14 cellular contexts compared by ENCODE assay signal in the genomic region with DNA sequence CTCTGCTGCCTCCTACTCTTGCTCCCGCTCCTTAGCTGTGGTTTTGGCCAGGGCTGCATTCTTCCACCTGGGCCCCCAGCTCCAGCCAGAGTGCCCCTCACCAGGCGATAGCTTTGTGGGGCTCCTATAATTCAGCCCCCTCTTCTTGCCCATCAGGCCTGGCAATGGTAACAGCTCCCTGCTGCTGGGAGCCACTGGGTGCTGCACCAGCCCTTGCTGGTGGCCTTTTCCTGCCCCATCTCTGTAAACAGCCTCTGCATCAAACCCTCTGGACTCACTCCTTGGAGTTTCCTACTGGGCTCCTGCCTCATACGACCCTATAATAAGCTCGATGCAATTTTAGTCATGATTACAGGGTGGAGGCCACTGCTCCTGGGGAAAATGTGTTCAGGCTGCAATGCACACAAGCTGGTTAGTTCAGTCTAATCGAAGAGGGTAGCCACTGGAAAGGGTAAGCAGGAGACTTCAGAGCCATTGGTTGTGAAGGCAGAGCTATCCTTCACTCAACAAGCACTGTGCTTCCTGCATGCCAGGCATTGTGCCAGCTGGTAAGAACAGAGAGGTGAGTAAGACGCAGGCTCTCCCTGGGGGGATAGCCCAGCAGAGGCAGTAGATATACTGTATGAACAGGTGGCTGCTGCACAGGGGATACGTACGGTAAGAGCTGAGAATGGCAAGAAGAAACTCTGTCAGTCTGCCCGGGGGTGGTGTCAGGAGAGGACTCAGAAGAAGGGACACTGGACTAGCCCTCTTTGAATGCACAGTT. TPM values are rescaled to one million over a fixed set of nuclear protein-coding genes. Genes with fewer than 3 reads are reported as not detected.
A peak's percentile ranks its signal among the peaks of the same experiment; 100 is the strongest.
DNase-seq lines count a peak whose midpoint lies in the region; ATAC-seq and TF ChIP-seq lines count a peak whose summit lies in the region.
"Had no signal": no experiment of that assay in that cellular context is flagged by ENCODE, and none has a peak within 500 bp of the region (broad histone marks: within the 10 kb centered on the region; RNA-seq: fewer than 3 reads in every experiment).

No MANE protein-coding gene starts in this region.

- H3K27me3 ChIP-seq in A673 (replicated peaks; ENCODE audit: insufficient read depth, low read depth, low read length, poor library complexity) (no peaks in the 10 kb centered on the region), body of pancreas (no peaks in the 10 kb centered on the region), left lung (peaks cover 0 to 1% of the 10 kb centered on the region in 2 donors), WERI-Rb-1 (ENCODE audit: insufficient read depth, low read depth, severe bottlenecking) (no peaks in the 10 kb centered on the region)

- 63 to 74% methylated on average over 9 of the region's 9 CpGs for WGBS in body of pancreas, 2 donors

- H3K9me3 ChIP-seq in A673 (ENCODE audit: low read depth, low read length, poor library complexity, severe bottlenecking) (no peaks in the 10 kb centered on the region), body of pancreas (no peaks in the 10 kb centered on the region), left lung (no peaks in the 10 kb centered on the region), WERI-Rb-1 (ENCODE audit: severe bottlenecking) (no peaks in the 10 kb centered on the region)

- H3K4me1 ChIP-seq in A673 (ENCODE audit: insufficient read depth, low read length, poor library complexity, severe bottlenecking) = peaks cover 25% of the 10 kb centered on the region
- H3K4me1 ChIP-seq in body of pancreas = peaks cover 54% of the 10 kb centered on the region
- peaks cover 0 to 13% of the 10 kb centered on the region in 2 donors for H3K4me1 ChIP-seq in left lung

- DNase-seq in A673 (ENCODE audit: low spot score) (peak; percentile 29), M059J (ENCODE audit: low read depth) (peak; percentile 56), body of pancreas (peak; percentile 64 to 82 (median 70)), left lung (no peak), WERI-Rb-1 (no peak), hippocampal formation (lab: John Stamatoyannopoulos, UW) (no peak), GM19240 (ENCODE audit: insufficient read length, low spot score) (no peak)
- no peak for DNase-seq in activated T-cell treated with anti-CD3 and anti-CD28 coated beads, Interleukin-2, amount 50 U/mL, for 48 hours
- DNase-seq: AML-193, foreskin melanocyte, midbrain, NCI-H446 treated with DMSO at 0.1 percent for 48 hours, T-helper 1 cell had no signal

- H3K36me3 ChIP-seq in A673 (ENCODE audit: insufficient read depth, low read length, poor library complexity, severe bottlenecking) (no peaks in the 10 kb centered on the region), body of pancreas (replicated peaks in 1 of 2; ENCODE audit: insufficient read depth in 1 of 2, low read depth in 2 of 2) (no peaks in the 10 kb centered on the region), left lung (no peaks in the 10 kb centered on the region), WERI-Rb-1 (no peaks in the 10 kb centered on the region)

- CTCF ChIA-PET in A673 (lab: Charles Lee) = no interaction called here

- no peak for ATAC-seq in body of pancreas
- ATAC-seq in left lung = peak; percentile 88

- TF ChIP-seq CTCF in A673 (conservative IDR thresholded peaks at IDR 0.05; ENCODE audit: low read depth, low read length) = no peak
- no peak for TF ChIP-seq CTCF in body of pancreas (IDR thresholded peaks at IDR 0.05)
- TF ChIP-seq CTCF in left lung (IDR thresholded peaks at IDR 0.05) = no peak
- no peak for TF ChIP-seq CTCF in WERI-Rb-1 (IDR thresholded peaks at IDR 0.05; ENCODE audit: low read depth, low read length)

- TF ChIP-seq POLR2A in body of pancreas (IDR thresholded peaks at IDR 0.05) = no peak

- BruUV-seq in A673 (replicated peaks; lab: Mats Ljungman, UMichigan) = no TSS peak

- H3K4me3 ChIP-seq in A673 (ENCODE audit: low read depth, low read length, poor library complexity, severe bottlenecking) (no peak overlapping the region), body of pancreas (no peak overlapping the region), left lung (no peak overlapping the region), WERI-Rb-1 (ENCODE audit: low read depth, low read length) (no peak overlapping the region)
- H3K4me3 ChIP-seq: smooth muscle cell had no signal

- intact Hi-C loops in A673 (cut with micrococcal nuclease; ENCODE audit: unreplicated experiment) (no loop called here), body of pancreas (cut with DNase I) (no loop called here), left lung (cut with DNase I) (no loop called here)

- POLR2A ChIA-PET in A673 (lab: Charles Lee; ENCODE audit: low non-redundant PET) = no interaction called here

- H3K27ac ChIP-seq in A673 (ENCODE audit: low read depth, low read length, poor library complexity, severe bottlenecking) (no peak overlapping the region), body of pancreas (peak overlapping the region in 3 of 4 donors; percentile 15 to 38 (median 19)), left lung (no peak overlapping the region), WERI-Rb-1 (no peak overlapping the region)

RNA-seq across cellular contexts. Expression of a gene that starts 24.7 kb away (rescaled TPM):
- total RNA-seq in A673 (2021) (8.6 and 12.2 TPM in 2 replicates), body of pancreas (10 to 100 TPM; 53.7 to 54.7 TPM), left lung (10 to 100 TPM; 20.1 to 30.0 TPM)
- total RNA-seq in M059J (2014; rRNA removed; shearing (Covaris generic)) = 0.71 and 2.8 TPM in 2 replicates

Comparison
In these comparisons a context has a peak if more than half of its experiments do, and no peak if none do; other contexts are left out.
1. DNase-seq: peak in A673 (single experiment), M059J (single experiment) and body of pancreas (4 of 4); none in left lung (0 of 2), WERI-Rb-1 (single experiment), hippocampal formation (0 of 2), GM19240 (single experiment) and activated T-cell treated with anti-CD3 and anti-CD28 coated beads, Interleukin-2, amount 50 U/mL, for 48 hours (0 of 2).
2. H3K27ac ChIP-seq: peak in body of pancreas (3 of 4); none in A673 (single experiment), left lung (0 of 2) and WERI-Rb-1 (single experiment).